Comparison of ENCODE assay signal across 8 cellular contexts in the genomic region with DNA sequence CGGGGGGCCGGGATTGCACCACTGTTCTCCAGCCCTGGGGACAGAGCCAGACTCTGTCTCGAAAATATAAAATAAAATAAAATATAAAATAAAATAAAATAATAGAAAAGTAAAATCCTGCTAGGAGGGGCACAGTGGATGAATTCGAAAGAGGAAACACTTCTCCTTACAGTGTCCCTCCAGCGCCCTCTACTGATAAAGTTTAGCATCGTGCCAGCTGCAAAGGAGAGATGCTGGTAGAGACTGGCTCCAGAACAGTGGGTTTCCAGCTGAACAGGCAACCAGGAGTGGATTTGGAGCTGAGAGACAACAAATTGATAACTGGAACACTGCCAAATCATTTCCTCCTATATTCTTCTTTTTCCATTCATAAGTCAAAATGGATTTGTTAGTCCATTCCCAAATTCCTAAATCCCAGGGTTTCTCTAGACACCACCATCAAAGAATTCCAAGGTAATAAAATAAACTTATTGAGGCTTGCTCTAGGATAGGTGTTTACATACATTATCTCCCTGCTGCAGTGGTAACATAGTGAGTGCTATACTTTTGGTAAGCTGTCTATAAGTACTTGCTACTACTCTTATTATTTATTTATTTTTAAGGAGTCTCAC. TPM values are rescaled to one million over a fixed set of nuclear protein-coding genes. Genes with fewer than 3 reads are reported as not detected.
A peak's percentile ranks its signal among the peaks of the same experiment; 100 is the strongest.
DNase-seq lines count a peak whose midpoint lies in the region; ATAC-seq lines count a peak whose summit lies in the region.

No MANE protein-coding gene starts in this region.

- CTCF ChIA-PET in activated CD4-positive, alpha-beta T cell treated with anti-CD3 and anti-CD28 coated beads, Interleukin-2, amount 10 ng/mL, durations not matched to agents 7 days and 5 days (lab: Charles Lee) = interaction anchor here (0.9 to 4.2 kb wide), 4 partner anchors 9 to 175 kb away, joined by 3 to 39 read pairs (median 3); no protein-coding TSS in a partner anchor

- in situ Hi-C loops in ACHN (cut with HindIII; ENCODE audit: low pct_ligation_motif_present, low pct_unique_long_range_greater_than_20kb, low sequenced_read_pairs) = no loop called here

- ATAC-seq in GM18511 (IDR thresholded peaks at IDR 0.05; ENCODE audit: unreplicated experiment) (peak; percentile 78), HG03457 (IDR thresholded peaks at IDR 0.05; ENCODE audit: unreplicated experiment) (peak; percentile 48)

- no peaks in the 10 kb centered on the region for H3K9me3 Mint-ChIP-seq in activated CD4-positive, alpha-beta T cell treated with anti-CD3 and anti-CD28 coated beads, Interleukin-2, amount 10 ng/mL, durations not matched to agents 7 days and 5 days

- DNase-seq in ACHN = peak; percentile 76
- DNase-seq in NCI-H526 (lab: John Stamatoyannopoulos, UW) = peak; percentile 42 to 86
- peak; percentile 80 for DNase-seq in activated CD4-positive, alpha-beta T cell treated with anti-CD3 and anti-CD28 coated beads, Interleukin-2, amount 10 ng/mL, durations not matched to agents 7 days and 5 days
- DNase-seq in dedifferentiated amniotic fluid mesenchymal stem cell (ENCODE audit: extremely low spot score) = peak; percentile 88
- peak; percentile 76 to 84 for DNase-seq in lung microvascular endothelial cell (ENCODE audit: low read depth in 2 of 2)
- peak; percentile 24 for DNase-seq in stimulated activated CD8-positive, alpha-beta memory T cell treated with anti-CD3 and anti-CD28 coated beads, Interleukin-15, amount 100 ng/mL, for 24 hours (ENCODE audit: low read depth)

- POLR2A ChIA-PET in activated CD4-positive, alpha-beta T cell treated with anti-CD3 and anti-CD28 coated beads, Interleukin-2, amount 10 ng/mL, durations not matched to agents 7 days and 5 days (lab: Charles Lee) = no interaction called here

- no peak overlapping the region for H3K4me3 Mint-ChIP-seq in activated CD4-positive, alpha-beta T cell treated with anti-CD3 and anti-CD28 coated beads, Interleukin-2, amount 10 ng/mL, durations not matched to agents 7 days and 5 days

- H3K27me3 Mint-ChIP-seq in activated CD4-positive, alpha-beta T cell treated with anti-CD3 and anti-CD28 coated beads, Interleukin-2, amount 10 ng/mL, durations not matched to agents 7 days and 5 days = peaks cover 33% of the 10 kb centered on the region

- H3K4me1 Mint-ChIP-seq in activated CD4-positive, alpha-beta T cell treated with anti-CD3 and anti-CD28 coated beads, Interleukin-2, amount 10 ng/mL, durations not matched to agents 7 days and 5 days = peaks cover 3% of the 10 kb centered on the region

- no peaks in the 10 kb centered on the region for H3K36me3 Mint-ChIP-seq in activated CD4-positive, alpha-beta T cell treated with anti-CD3 and anti-CD28 coated beads, Interleukin-2, amount 10 ng/mL, durations not matched to agents 7 days and 5 days (ENCODE audit: low read depth)

- H3K27ac Mint-ChIP-seq in activated CD4-positive, alpha-beta T cell treated with anti-CD3 and anti-CD28 coated beads, Interleukin-2, amount 10 ng/mL, durations not matched to agents 7 days and 5 days = no peak overlapping the region

RNA-seq across cellular contexts. Expression of a gene that starts 31.7 kb away (rescaled TPM):
- total RNA-seq in activated CD4-positive, alpha-beta T cell treated with anti-CD3 and anti-CD28 coated beads, Interleukin-2, amount 10 ng/mL, durations not matched to agents 7 days and 5 days = 10 to 100 TPM; 26.0 to 34.9 TPM
- total RNA-seq in lung microvascular endothelial cell = 13.3 and 34.3 TPM in 2 replicates

RNA-seq across cellular contexts. Expression of a gene that starts 32.4 kb away (rescaled TPM):
- not detected for total RNA-seq in activated CD4-positive, alpha-beta T cell treated with anti-CD3 and anti-CD28 coated beads, Interleukin-2, amount 10 ng/mL, durations not matched to agents 7 days and 5 days
- total RNA-seq in lung microvascular endothelial cell = not detected in 2 replicates

Comparison
In these comparisons a context has a peak if more than half of its experiments do, and no peak if none do; other contexts are left out.
1. Peak in every context shown above with its lines: DNase-seq and ATAC-seq.
2. DNase-seq: peak in every context shown above with its lines; median percentile 88 in dedifferentiated amniotic fluid mesenchymal stem cell; 80 in activated CD4-positive, alpha-beta T cell treated with anti-CD3 and anti-CD28 coated beads, Interleukin-2, amount 10 ng/mL, durations not matched to agents 7 days and 5 days; 80 in lung microvascular endothelial cell; 76 in ACHN; 64 in NCI-H526; 24 in stimulated activated CD8-positive, alpha-beta memory T cell treated with anti-CD3 and anti-CD28 coated beads, Interleukin-15, amount 100 ng/mL, for 24 hours.